ENCODE assay signal across 12 cellular contexts in genomic region chr3:36764704-36765038, GRCh38. TPM values are rescaled to one million over a fixed set of nuclear protein-coding genes. Genes with fewer than 3 reads are reported as not detected.
DNase-seq lines count a peak whose midpoint lies in the region; ATAC-seq and TF ChIP-seq lines count a peak whose summit lies in the region.
"Had no signal": no experiment of that assay in that cellular context is flagged by ENCODE, and none has a peak within 500 bp of the region (broad histone marks: within the 10 kb centered on the region; RNA-seq: fewer than 3 reads in every experiment).

No MANE protein-coding gene starts in this region.

- intact Hi-C loops in naive thymus-derived CD4-positive, alpha-beta T cell (cut with micrococcal nuclease), result no loop called here

- peaks cover 0 to 5% (median 0%) of the 10 kb centered on the region in 11 donors for H3K9me3 Mint-ChIP-seq in naive thymus-derived CD4-positive, alpha-beta T cell

- H3K4me3 Mint-ChIP-seq in naive thymus-derived CD4-positive, alpha-beta T cell, result peak overlapping the region; percentile 54 to 76 (median 64)

- POLR2A ChIA-PET in naive thymus-derived CD4-positive, alpha-beta T cell (lab: Charles Lee), result no interaction called here

- CTCF ChIA-PET in naive thymus-derived CD4-positive, alpha-beta T cell (lab: Charles Lee), result interaction anchor here (0.6 kb wide), 1 partner anchor 102 kb away, joined by 3 read pairs; no protein-coding TSS in a partner anchor

- TF ChIP-seq POLR2A in tibial nerve (IDR thresholded peaks at IDR 0.05), result no peak

- no peaks in the 10 kb centered on the region for H3K9me3 ChIP-seq in cardiac muscle cell (ENCODE audit: low read depth)
- H3K9me3 ChIP-seq in right atrium auricular region, result no peaks in the 10 kb centered on the region
- no peaks in the 10 kb centered on the region for H3K9me3 ChIP-seq in naive thymus-derived CD4-positive, alpha-beta T cell (ENCODE audit: control insufficient read depth in 2 of 3, low read length in 3 of 3)
- H3K9me3 ChIP-seq in tibial nerve, result no peaks in the 10 kb centered on the region

- TF ChIP-seq EP300 in tibial nerve (IDR thresholded peaks at IDR 0.05), result no peak

- DNase-seq in cardiac muscle cell (ENCODE audit: low read depth in 1 of 2, low spot score in 1 of 2) (no peak), right atrium auricular region (ENCODE audit: low spot score) (no peak), caudate nucleus (lab: John Stamatoyannopoulos, UW) (no peak), tibial nerve (ENCODE audit: low spot score in 2 of 2) (no peak), NCI-H526 treated with DMSO at 0.1 percent for 48 hours (lab: John Stamatoyannopoulos, UW) (no peak), mesenteric fat pad (ENCODE audit: low spot score) (no peak)
- DNase-seq in naive thymus-derived CD4-positive, alpha-beta T cell, result no peak
- DNase-seq: NCI-H748 treated with DMSO at 0.1 percent for 48 hours had no signal

- H3K36me3 ChIP-seq in cardiac muscle cell (no peaks in the 10 kb centered on the region), right atrium auricular region (no peaks in the 10 kb centered on the region), tibial nerve (no peaks in the 10 kb centered on the region)
- H3K36me3 ChIP-seq in naive thymus-derived CD4-positive, alpha-beta T cell (ENCODE audit: control insufficient read depth in 2 of 3, insufficient read depth in 3 of 3, low read length in 3 of 3), result no peaks in the 10 kb centered on the region

- no peak for ATAC-seq in naive thymus-derived CD4-positive, alpha-beta T cell
- ATAC-seq in HG02885 (IDR thresholded peaks at IDR 0.05; ENCODE audit: poor library complexity, unreplicated experiment), result no peak

- H3K4me1 Mint-ChIP-seq in naive thymus-derived CD4-positive, alpha-beta T cell, result peaks cover 3 to 16% (median 8%) of the 10 kb centered on the region in 7 donors

- H3K27ac ChIP-seq in cardiac muscle cell (no peak overlapping the region), right atrium auricular region (no peak overlapping the region), caudate nucleus (ENCODE audit: low read depth, low read length) (peak overlapping the region; percentile 31), tibial nerve (peak overlapping the region in 3 of 4 donors; percentile 38 to 75 (median 66))
- no peak overlapping the region for H3K27ac ChIP-seq in naive thymus-derived CD4-positive, alpha-beta T cell (ENCODE audit: low read depth, low read length)

- peaks cover 72% of the 10 kb centered on the region for H3K27me3 ChIP-seq in cardiac muscle cell
- peaks cover 0 to 6% of the 10 kb centered on the region in 2 donors for H3K27me3 ChIP-seq in right atrium auricular region
- H3K27me3 ChIP-seq in naive thymus-derived CD4-positive, alpha-beta T cell (ENCODE audit: control insufficient read depth in 2 of 2, insufficient read depth in 2 of 2, low read length in 2 of 2), result peaks cover 0 to 7% of the 10 kb centered on the region in 2 donors
- H3K27me3 ChIP-seq in tibial nerve, result peaks cover 0 to 44% of the 10 kb centered on the region in 2 donors

- peaks cover 60 to 79% (median 76%) of the 10 kb centered on the region in 5 donors for H3K27me3 Mint-ChIP-seq in naive thymus-derived CD4-positive, alpha-beta T cell

- TF ChIP-seq CTCF in cardiac muscle cell (IDR thresholded peaks at IDR 0.05; ENCODE audit: low read depth, low read length), result no peak
- no peak for TF ChIP-seq CTCF in right atrium auricular region (IDR thresholded peaks at IDR 0.05)
- TF ChIP-seq CTCF in tibial nerve (IDR thresholded peaks at IDR 0.05), result no peak

- H3K4me3 ChIP-seq in cardiac muscle cell, result peak overlapping the region; percentile 42
- H3K4me3 ChIP-seq in right atrium auricular region, result peak overlapping the region in 1 of 2 donors; percentile 46
- H3K4me3 ChIP-seq in naive thymus-derived CD4-positive, alpha-beta T cell (ENCODE audit: low read length), result no peak overlapping the region
- H3K4me3 ChIP-seq in tibial nerve, result peak overlapping the region in 3 of 4 donors; percentile 7 to 53 (median 26)

- WGBS in tibial nerve, 2 donors, result 34 to 38% methylated on average over 10 of the region's 10 CpGs

- H3K4me1 ChIP-seq in cardiac muscle cell (ENCODE audit: low read depth) (no peaks in the 10 kb centered on the region), right atrium auricular region (peaks cover 0 to 4% of the 10 kb centered on the region in 2 donors), tibial nerve (peaks cover 0 to 8% (median 0%) of the 10 kb centered on the region in 4 donors)
- no peaks in the 10 kb centered on the region for H3K4me1 ChIP-seq in naive thymus-derived CD4-positive, alpha-beta T cell (ENCODE audit: control insufficient read depth in 2 of 2, insufficient read depth in 2 of 2, low read length in 2 of 2)

- no peak overlapping the region for H3K27ac Mint-ChIP-seq in naive thymus-derived CD4-positive, alpha-beta T cell

- peaks cover 0 to 6% (median 0%) of the 10 kb centered on the region in 5 donors for H3K36me3 Mint-ChIP-seq in naive thymus-derived CD4-positive, alpha-beta T cell

RNA-seq across cellular contexts. Expression of gene DCLK3, which starts 0.3 kb away (rescaled TPM):
- total RNA-seq in cardiac muscle cell (0.07 and 0.15 TPM in 2 replicates), right atrium auricular region (under 1 TPM; 0.08 to 0.15 TPM), tibial nerve (10 to 100 TPM; 15.0 to 37.3 (median 32.0) TPM), mesenteric fat pad (0.16 TPM)
- polyA plus RNA-seq in cardiac muscle cell, result 0.62 TPM in 1 of 2 replicates, not detected in the other
- total RNA-seq in naive thymus-derived CD4-positive, alpha-beta T cell, result not detected
- not detected for polyA plus RNA-seq in naive thymus-derived CD4-positive, alpha-beta T cell
- total RNA-seq: glomerular endothelial cell, ureter had no signal
- polyA plus RNA-seq: BJ had no signal

Comparison
In these comparisons a context has a peak if more than half of its experiments do, and no peak if none do; other contexts are left out.
1. H3K27ac ChIP-seq: peak in caudate nucleus (single experiment) and tibial nerve (3 of 4); none in cardiac muscle cell (single experiment), right atrium auricular region (0 of 2) and naive thymus-derived CD4-positive, alpha-beta T cell (single experiment).
2. RNA of gene DCLK3, which starts 0.3 kb away (total RNA-seq): 15.0 to 37.3 TPM in tibial nerve; 0.16 TPM in mesenteric fat pad (single experiment), 0.07 to 0.15 TPM in cardiac muscle cell, 0.08 to 0.15 TPM in right atrium auricular region and not detected in naive thymus-derived CD4-positive, alpha-beta T cell; every median in the first group is over 10 times any median in the second.